Comparison of ENCODE assay signal across 12 cellular contexts in genomic region chr5:143354025-143354424, GRCh38. TPM values are rescaled to one million over a fixed set of nuclear protein-coding genes. Genes with fewer than 3 reads are reported as not detected.
DNase-seq lines count a peak whose midpoint lies in the region; ATAC-seq, FAIRE-seq and TF ChIP-seq lines count a peak whose summit lies in the region.
"Had no signal": no experiment of that assay in that cellular context is flagged by ENCODE, and none has a peak within 500 bp of the region (broad histone marks: within the 10 kb centered on the region; RNA-seq: fewer than 3 reads in every experiment).

No MANE protein-coding gene starts in this region.

- H3K36me3 ChIP-seq in astrocyte (ENCODE audit: insufficient read depth, low read length): no peaks in the 10 kb centered on the region

- H4K20me1 ChIP-seq in astrocyte (ENCODE audit: insufficient read depth, low read length): peaks cover 57% of the 10 kb centered on the region

- peaks cover 92% of the 10 kb centered on the region for H3K79me2 ChIP-seq in astrocyte (ENCODE audit: insufficient read depth, low read length)

- peak overlapping the region; percentile 1 for H3K27ac Mint-ChIP-seq in astrocyte (ENCODE audit: unreplicated experiment)
- H3K27ac Mint-ChIP-seq in WTC11: no peak overlapping the region; the same call in 1 of the 2 replicates

- POLR2A ChIA-PET in WTC11 (lab: Charles Lee): no interaction called here

- no peak overlapping the region for H3K27ac ChIP-seq in astrocyte (ENCODE audit: low read depth, low read length)

- peak overlapping the region; percentile 19 for H3K4me2 ChIP-seq in astrocyte (ENCODE audit: low read length)

- no peak for FAIRE-seq in astrocyte (lab: Jason Lieb, UNC)

- H3K9me3 ChIP-seq in astrocyte (ENCODE audit: insufficient read depth, low read depth, low read length): no peaks in the 10 kb centered on the region

- H3K36me3 Mint-ChIP-seq in astrocyte (ENCODE audit: low read depth, unreplicated experiment) (no peaks in the 10 kb centered on the region), WTC11 (no peaks in the 10 kb centered on the region)

- H3K27me3 ChIP-seq in astrocyte (ENCODE audit: insufficient read depth, low read length): no peaks in the 10 kb centered on the region

- DNase-seq in astrocyte (ENCODE audit: low read depth) (peak; percentile 70), renal cortical epithelial cell (ENCODE audit: low read depth) (peak; percentile 48), NCI-H146 (lab: John Stamatoyannopoulos, UW) (no peak), nucleus accumbens (lab: John Stamatoyannopoulos, UW) (no peak), WTC11 (ENCODE audit: low spot score) (no peak)
- DNase-seq: anterior cingulate cortex, glutamatergic neuron, NCI-H2081 treated with DMSO at 0.1 percent for 48 hours, T-helper 9 cell had no signal

- no peak overlapping the region for H2AFZ ChIP-seq in astrocyte (ENCODE audit: low read depth, low read length)

- H3K4me3 ChIP-seq in astrocyte (ENCODE audit: insufficient read depth, low read depth, low read length): no peak overlapping the region

- H3K9me3 Mint-ChIP-seq in astrocyte (ENCODE audit: unreplicated experiment) (no peaks in the 10 kb centered on the region), WTC11 (no peaks in the 10 kb centered on the region)

- no peaks in the 10 kb centered on the region for H3K27me3 Mint-ChIP-seq in astrocyte (ENCODE audit: low read depth, unreplicated experiment)
- H3K27me3 Mint-ChIP-seq in WTC11 (ENCODE audit: low read depth): no peaks in the 10 kb centered on the region

- H3K4me1 ChIP-seq in astrocyte (ENCODE audit: insufficient read depth, low read length): peaks cover 24% of the 10 kb centered on the region

- H3K9ac ChIP-seq in astrocyte (ENCODE audit: low read length): no peak overlapping the region

- no peak overlapping the region for H3K4me3 Mint-ChIP-seq in astrocyte (ENCODE audit: unreplicated experiment)
- H3K4me3 Mint-ChIP-seq in WTC11: no peak overlapping the region

- CTCF ChIA-PET in WTC11 (lab: Charles Lee): no interaction called here

- H3K4me1 Mint-ChIP-seq in astrocyte (ENCODE audit: low read depth, unreplicated experiment) (peaks cover 18% of the 10 kb centered on the region), WTC11 (peaks cover 8% of the 10 kb centered on the region)

- TF ChIP-seq CTCF in astrocyte (IDR thresholded peaks at IDR 0.05; ENCODE audit: insufficient read depth, low read depth, low read length): no peak
- no peak for TF ChIP-seq CTCF in WTC11 (IDR thresholded peaks at IDR 0.05)

- ATAC-seq in GM18907 (IDR thresholded peaks at IDR 0.05; ENCODE audit: unreplicated experiment) (peak; percentile 33), HG03135 (IDR thresholded peaks at IDR 0.05; ENCODE audit: unreplicated experiment) (peak; percentile 38), esophagus mucosa (no peak), WTC11 (no peak)

TF ChIP-seq in WTC11, 78 proteins besides CTCF, POLR2A, EP300 and RAD21 (continues in another document):
- TF ChIP-seq ZNF512 (CRISPR knock-in tag; IDR thresholded peaks at IDR 0.05; ENCODE audit: borderline replicate concordance) (no peak), E2F1 (CRISPR knock-in tag; IDR thresholded peaks at IDR 0.05) (no peak), USF1 (CRISPR knock-in tag; IDR thresholded peaks at IDR 0.05) (no peak), NR2C2 (CRISPR knock-in tag; IDR thresholded peaks at IDR 0.05) (no peak), E2F4 (CRISPR knock-in tag; IDR thresholded peaks at IDR 0.05; ENCODE audit: borderline replicate concordance, low read depth) (no peak), TEAD1 (CRISPR knock-in tag; IDR thresholded peaks at IDR 0.05) (no peak), JAZF1 (CRISPR knock-in tag; IDR thresholded peaks at IDR 0.05) (no peak), ZBTB21 (CRISPR knock-in tag; IDR thresholded peaks at IDR 0.05; ENCODE audit: borderline replicate concordance) (no peak), ZNF532 (CRISPR knock-in tag; IDR thresholded peaks at IDR 0.05; ENCODE audit: borderline replicate concordance) (no peak), NFE2L1 (CRISPR knock-in tag; IDR thresholded peaks at IDR 0.05) (no peak), ZSCAN18 (CRISPR knock-in tag; IDR thresholded peaks at IDR 0.05) (no peak)

RNA-seq across cellular contexts. Expression of gene NR3C1, which starts 49.5 kb away (rescaled TPM):
- total RNA-seq in astrocyte: 35.4 and 36.1 TPM in 2 replicates
- 40.0 and 42.0 TPM in 2 replicates for total RNA-seq in renal cortical epithelial cell
- 32.4 TPM for total RNA-seq in esophagus mucosa
- 8.7 to 15.0 TPM (median 9.3 TPM) in 3 replicates for total RNA-seq in WTC11 (2021)

Comparison
In these comparisons a context has a peak if more than half of its experiments do, and no peak if none do; other contexts are left out.
1. ATAC-seq: peak in GM18907 (single experiment) and HG03135 (single experiment); none in esophagus mucosa (single experiment) and WTC11 (single experiment).
2. DNase-seq: peak in astrocyte (single experiment) and renal cortical epithelial cell (single experiment); none in NCI-H146 (single experiment), nucleus accumbens (0 of 56) and WTC11 (single experiment).